2 cellular contexts compared by ENCODE assay signal in the genomic region with DNA sequence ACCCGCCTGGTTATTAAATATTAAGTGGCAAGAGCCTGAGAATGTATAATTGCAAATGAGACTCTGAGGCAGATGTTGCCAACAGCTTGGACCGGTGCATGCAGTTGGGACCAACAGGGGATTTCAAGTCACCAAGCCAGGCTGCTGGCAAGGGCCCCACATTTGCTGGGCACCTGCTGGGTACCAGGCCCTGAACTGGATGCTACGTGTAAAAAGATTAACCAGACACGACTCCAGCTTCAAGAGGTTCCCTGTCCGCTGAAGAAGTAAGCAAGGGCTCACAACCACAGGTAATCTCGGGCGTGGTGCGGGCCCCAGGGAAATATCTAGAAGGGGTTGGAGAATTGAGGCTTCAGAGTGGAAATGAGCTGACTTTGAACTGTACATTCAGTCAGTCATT.
TF ChIP-seq lines count a peak whose summit lies in the region.

No MANE protein-coding gene starts in this region.

TF ChIP-seq in liver, 16 proteins besides CTCF, POLR2A, EP300 and RAD21 (continued from another document):
- TF ChIP-seq YY1 (IDR thresholded peaks at IDR 0.05) (no peak), FOXA1 (IDR thresholded peaks at IDR 0.05) (no peak), NR2F2 (IDR thresholded peaks at IDR 0.05) (no peak), EGR1 (IDR thresholded peaks at IDR 0.05; ENCODE audit: low read depth in 2 of 2) (no peak), HNF4A (conservative IDR thresholded peaks at IDR 0.05) (no peak), TAF1 (conservative IDR thresholded peaks at IDR 0.05) (no peak), FOXA2 (IDR thresholded peaks at IDR 0.05) (no peak), SP1 (IDR thresholded peaks at IDR 0.05) (no peak)
- TF ChIP-seq, protein P1, sequence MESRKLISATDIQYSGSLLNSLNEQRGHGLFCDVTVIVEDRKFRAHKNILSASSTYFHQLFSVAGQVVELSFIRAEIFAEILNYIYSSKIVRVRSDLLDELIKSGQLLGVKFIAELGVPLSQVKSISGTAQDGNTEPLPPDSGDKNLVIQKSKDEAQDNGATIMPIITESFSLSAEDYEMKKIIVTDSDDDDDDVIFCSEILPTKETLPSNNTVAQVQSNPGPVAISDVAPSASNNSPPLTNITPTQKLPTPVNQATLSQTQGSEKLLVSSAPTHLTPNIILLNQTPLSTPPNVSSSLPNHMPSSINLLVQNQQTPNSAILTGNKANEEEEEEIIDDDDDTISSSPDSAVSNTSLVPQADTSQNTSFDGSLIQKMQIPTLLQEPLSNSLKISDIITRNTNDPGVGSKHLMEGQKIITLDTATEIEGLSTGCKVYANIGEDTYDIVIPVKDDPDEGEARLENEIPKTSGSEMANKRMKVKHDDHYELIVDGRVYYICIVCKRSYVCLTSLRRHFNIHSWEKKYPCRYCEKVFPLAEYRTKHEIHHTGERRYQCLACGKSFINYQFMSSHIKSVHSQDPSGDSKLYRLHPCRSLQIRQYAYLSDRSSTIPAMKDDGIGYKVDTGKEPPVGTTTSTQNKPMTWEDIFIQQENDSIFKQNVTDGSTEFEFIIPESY (IDR thresholded peaks at IDR 0.05), result no peak
- TF ChIP-seq, protein P2, sequence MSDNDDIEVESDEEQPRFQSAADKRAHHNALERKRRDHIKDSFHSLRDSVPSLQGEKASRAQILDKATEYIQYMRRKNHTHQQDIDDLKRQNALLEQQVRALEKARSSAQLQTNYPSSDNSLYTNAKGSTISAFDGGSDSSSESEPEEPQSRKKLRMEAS (IDR thresholded peaks at IDR 0.05), result no peak

TF ChIP-seq in HepG2, 621 proteins besides CTCF, POLR2A, EP300 and RAD21 (continued from another document):
- no peak for TF ChIP-seq ZNF660 (CRISPR knock-in tag; IDR thresholded peaks at IDR 0.05; ENCODE audit: borderline replicate concordance, low read depth)
- no peak for TF ChIP-seq JUN (CRISPR knock-in tag; IDR thresholded peaks at IDR 0.05)
